24 cellular contexts compared by ENCODE assay signal in the genomic region with DNA sequence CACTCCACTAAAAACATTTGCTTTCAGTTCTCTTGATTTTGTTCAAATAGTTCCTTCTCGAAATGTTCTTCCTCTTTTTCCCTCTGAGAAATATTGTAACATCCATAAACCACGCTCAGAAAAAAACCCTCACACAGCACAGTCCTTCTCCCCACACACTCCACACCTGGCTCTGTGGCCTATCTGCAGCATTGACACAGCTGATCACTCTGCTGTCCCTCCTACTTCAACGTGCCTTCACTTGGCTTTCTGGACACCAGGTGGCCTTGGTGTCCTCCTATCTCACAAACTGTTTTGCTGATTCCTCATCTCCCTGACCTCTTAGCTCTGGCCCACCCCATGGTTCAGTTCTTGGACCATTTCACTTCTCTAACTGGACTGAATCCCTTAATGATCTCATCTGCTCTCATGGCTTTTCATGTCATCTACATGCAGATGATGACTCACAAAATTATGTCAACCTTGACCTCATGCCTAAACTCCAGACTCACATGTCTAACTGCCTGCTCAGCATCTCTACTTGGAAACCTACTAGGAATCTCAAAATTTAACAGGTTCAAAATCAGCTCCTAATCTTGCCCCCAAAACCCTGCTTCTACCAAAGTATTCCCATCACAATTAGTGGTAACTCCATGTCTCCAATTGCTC.
DNase-seq lines count a peak whose midpoint lies in the region; ATAC-seq and TF ChIP-seq lines count a peak whose summit lies in the region.
"Had no signal": no experiment of that assay in that cellular context is flagged by ENCODE, and none has a peak within 500 bp of the region (broad histone marks: within the 10 kb centered on the region; RNA-seq: fewer than 3 reads in every experiment).

No MANE protein-coding gene starts in this region.

- DNase-seq in CD1c-positive myeloid dendritic cell (ENCODE audit: extremely low spot score) (peak; percentile 63), KBM-7 (peak; percentile 0), RPMI8226 (peak; percentile 85), fibroblast of mammary gland (ENCODE audit: low read depth) (peak; percentile 40), NCI-H446 treated with DMSO at 0.1 percent for 48 hours (lab: John Stamatoyannopoulos, UW) (no peak)
- DNase-seq: activated CD4-positive, alpha-beta memory T cell treated with anti-CD3 and anti-CD28 coated beads, Interleukin-2, amount 10 ng/mL, durations not matched to agents 7 days and 5 days; activated effector memory CD4-positive, alpha-beta T cell treated with anti-CD3 and anti-CD28 coated beads, Interleukin-2, amount 50 U/mL, for 16 hours; activated naive CD8-positive, alpha-beta T cell treated with anti-CD3 and anti-CD28 coated beads, Interleukin-2, amount 50 U/mL, for 24 hours; activated T-cell treated with anti-CD3 and anti-CD28 coated beads for 4 hours; effector memory CD8-positive, alpha-beta T cell; HCEC 1CT; left cardiac atrium; mesenchymal stem cell; naive B cell; NCI-H1105; NCI-H2029 treated with DMSO at 0.1 percent for 48 hours; NCI-H345; upper lobe of left lung had no signal

- ATAC-seq in HG03108 (IDR thresholded peaks at IDR 0.05; ENCODE audit: unreplicated experiment) (no peak), GM21717 (IDR thresholded peaks at IDR 0.05; ENCODE audit: unreplicated experiment) (no peak), GM19035 (IDR thresholded peaks at IDR 0.05; ENCODE audit: unreplicated experiment) (no peak)
- ATAC-seq: activated CD4-positive, CD25-positive, alpha-beta regulatory T cell treated with anti-CD3 and anti-CD28 coated beads, Interleukin-2, amount 50 U/mL, for 24 hours; activated naive CD8-positive, alpha-beta T cell treated with anti-CD3 and anti-CD28 coated beads, Interleukin-2, amount 50 U/mL, for 24 hours; effector memory CD8-positive, alpha-beta T cell; left cardiac atrium; SK-N-SH treated with all-trans-retinoic acid at 6 μM for 48 hours had no signal

- in situ Hi-C loops in KBM-7 (cut with MboI; ENCODE audit: low pct_unique_long_range_greater_than_20kb, low sequenced_read_pairs): no loop called here

- TF ChIP-seq CTCF in fibroblast of mammary gland (conservative IDR thresholded peaks at IDR 0.05; ENCODE audit: control insufficient read depth, insufficient read depth, low read depth, low read length): no peak

- no peak overlapping the region for H3K4me3 ChIP-seq in fibroblast of mammary gland (ENCODE audit: control insufficient read depth, low read depth, low read length)
- H3K4me3 ChIP-seq: right atrium auricular region, upper lobe of left lung had no signal
